In genomic region chr11:64230985-64231365, GRCh38 we compare ENCODE assay signal across 8 cellular contexts. TPM values are rescaled to one million over a fixed set of nuclear protein-coding genes. Genes with fewer than 3 reads are reported as not detected.
DNase-seq lines count a peak whose midpoint lies in the region; ATAC-seq and TF ChIP-seq lines count a peak whose summit lies in the region.

No MANE protein-coding gene starts in this region.

- H3K9me3 ChIP-seq in thoracic aorta = no peaks in the 10 kb centered on the region

- POLR2A ChIA-PET in activated CD4-positive, alpha-beta T cell treated with anti-CD3 and anti-CD28 coated beads, Interleukin-2, amount 10 ng/mL, durations not matched to agents 7 days and 5 days (lab: Charles Lee) = no interaction called here
- POLR2A ChIA-PET in activated CD4-positive, alpha-beta memory T cell treated with anti-CD3 and anti-CD28 coated beads, Interleukin-2, amount 10 ng/mL, durations not matched to agents 7 days and 5 days (lab: Charles Lee) = interaction anchor here (1.4 to 6.7 kb wide), 4 partner anchors 13 to 87 kb away, joined by 4 to 49 read pairs (median 8); partner anchors contain the start of genes FERMT3, FKBP2, PRDX5 and TRMT112

- CTCF ChIA-PET in activated CD4-positive, alpha-beta T cell treated with anti-CD3 and anti-CD28 coated beads, Interleukin-2, amount 10 ng/mL, durations not matched to agents 7 days and 5 days (lab: Charles Lee) = interaction anchor here (0.6 to 1.2 kb wide), 3 partner anchors 12 to 95 kb away, joined by 4 read pairs; no protein-coding TSS in a partner anchor
- CTCF ChIA-PET in activated CD4-positive, alpha-beta memory T cell treated with anti-CD3 and anti-CD28 coated beads, Interleukin-2, amount 10 ng/mL, durations not matched to agents 7 days and 5 days (lab: Charles Lee) = interaction anchor here (0.7 kb wide), 1 partner anchor 1390 kb away, joined by 3 read pairs; no protein-coding TSS in a partner anchor

- peak overlapping the region; percentile 85 for H3K4me3 ChIP-seq in thoracic aorta

- H3K36me3 Mint-ChIP-seq in activated CD4-positive, alpha-beta T cell treated with anti-CD3 and anti-CD28 coated beads, Interleukin-2, amount 10 ng/mL, durations not matched to agents 7 days and 5 days (ENCODE audit: low read depth) = peaks cover 7% of the 10 kb centered on the region
- peaks cover 14% of the 10 kb centered on the region for H3K36me3 Mint-ChIP-seq in activated CD4-positive, alpha-beta memory T cell treated with anti-CD3 and anti-CD28 coated beads, Interleukin-2, amount 10 ng/mL, durations not matched to agents 7 days and 5 days (ENCODE audit: low read depth)
- no peaks in the 10 kb centered on the region for H3K36me3 Mint-ChIP-seq in immature natural killer cell

- no peak for TF ChIP-seq CTCF in thoracic aorta (IDR thresholded peaks at IDR 0.05)

- H3K36me3 ChIP-seq in thoracic aorta = no peaks in the 10 kb centered on the region

- no peaks in the 10 kb centered on the region for H3K27me3 ChIP-seq in thoracic aorta (replicated peaks; ENCODE audit: insufficient read depth)

- peak overlapping the region; percentile 94 for H3K27ac Mint-ChIP-seq in activated CD4-positive, alpha-beta T cell treated with anti-CD3 and anti-CD28 coated beads, Interleukin-2, amount 10 ng/mL, durations not matched to agents 7 days and 5 days
- H3K27ac Mint-ChIP-seq in activated CD4-positive, alpha-beta memory T cell treated with anti-CD3 and anti-CD28 coated beads, Interleukin-2, amount 10 ng/mL, durations not matched to agents 7 days and 5 days = peak overlapping the region; percentile 62
- peak overlapping the region; percentile 82 to 94 (median 89) for H3K27ac Mint-ChIP-seq in immature natural killer cell

- no peaks in the 10 kb centered on the region for H3K9me3 Mint-ChIP-seq in activated CD4-positive, alpha-beta T cell treated with anti-CD3 and anti-CD28 coated beads, Interleukin-2, amount 10 ng/mL, durations not matched to agents 7 days and 5 days
- no peaks in the 10 kb centered on the region for H3K9me3 Mint-ChIP-seq in activated CD4-positive, alpha-beta memory T cell treated with anti-CD3 and anti-CD28 coated beads, Interleukin-2, amount 10 ng/mL, durations not matched to agents 7 days and 5 days
- H3K9me3 Mint-ChIP-seq in immature natural killer cell = no peaks in the 10 kb centered on the region

- no peak for DNase-seq in activated CD4-positive, alpha-beta T cell treated with anti-CD3 and anti-CD28 coated beads, Interleukin-2, amount 10 ng/mL, durations not matched to agents 7 days and 5 days
- no peak for DNase-seq in activated CD4-positive, alpha-beta T cell treated with anti-CD3 and anti-CD28 coated beads for 4 hours
- no peak for DNase-seq in activated CD4-positive, alpha-beta memory T cell treated with anti-CD3 and anti-CD28 coated beads, Interleukin-2, amount 10 ng/mL, durations not matched to agents 7 days and 5 days
- DNase-seq in immature natural killer cell (no peak), thoracic aorta (ENCODE audit: low spot score) (no peak), EL (no peak)
- no peak for DNase-seq in activated effector memory CD4-positive, alpha-beta T cell treated with Interleukin-2 at 50 U/mL for 16 hours

- peaks cover 61% of the 10 kb centered on the region for H3K4me1 Mint-ChIP-seq in activated CD4-positive, alpha-beta T cell treated with anti-CD3 and anti-CD28 coated beads, Interleukin-2, amount 10 ng/mL, durations not matched to agents 7 days and 5 days
- H3K4me1 Mint-ChIP-seq in activated CD4-positive, alpha-beta memory T cell treated with anti-CD3 and anti-CD28 coated beads, Interleukin-2, amount 10 ng/mL, durations not matched to agents 7 days and 5 days = peaks cover 56% of the 10 kb centered on the region
- peaks cover 40 to 50% of the 10 kb centered on the region in 2 donors for H3K4me1 Mint-ChIP-seq in immature natural killer cell

- H3K27me3 Mint-ChIP-seq in activated CD4-positive, alpha-beta T cell treated with anti-CD3 and anti-CD28 coated beads, Interleukin-2, amount 10 ng/mL, durations not matched to agents 7 days and 5 days = no peaks in the 10 kb centered on the region
- no peaks in the 10 kb centered on the region for H3K27me3 Mint-ChIP-seq in activated CD4-positive, alpha-beta memory T cell treated with anti-CD3 and anti-CD28 coated beads, Interleukin-2, amount 10 ng/mL, durations not matched to agents 7 days and 5 days
- H3K27me3 Mint-ChIP-seq in immature natural killer cell (ENCODE audit: low read depth in 3 of 3) = peaks cover 0 to 2% (median 1%) of the 10 kb centered on the region in 3 donors

- ATAC-seq in thoracic aorta (ENCODE audit: insufficient number of reproducible peaks, low FRiP score, low read depth) (no peak), GM21390 (IDR thresholded peaks at IDR 0.05; ENCODE audit: unreplicated experiment) (no peak)

- H3K4me1 ChIP-seq in thoracic aorta (ENCODE audit: control insufficient read depth in 1 of 2, low read depth in 2 of 2) = peaks cover 35 to 75% of the 10 kb centered on the region in 2 donors

- H3K27ac ChIP-seq in thoracic aorta = peak overlapping the region; percentile 88 to 90

- H3K4me3 Mint-ChIP-seq in activated CD4-positive, alpha-beta T cell treated with anti-CD3 and anti-CD28 coated beads, Interleukin-2, amount 10 ng/mL, durations not matched to agents 7 days and 5 days = peak overlapping the region; percentile 87
- peak overlapping the region; percentile 85 for H3K4me3 Mint-ChIP-seq in activated CD4-positive, alpha-beta memory T cell treated with anti-CD3 and anti-CD28 coated beads, Interleukin-2, amount 10 ng/mL, durations not matched to agents 7 days and 5 days
- H3K4me3 Mint-ChIP-seq in immature natural killer cell = peak overlapping the region; percentile 86 to 94 (median 87)

RNA-seq across cellular contexts. Expression of gene DNAJC4, which starts 0.6 kb away (rescaled TPM):
- 10 to 100 TPM; 39.5 to 40.5 TPM for total RNA-seq in activated CD4-positive, alpha-beta T cell treated with anti-CD3 and anti-CD28 coated beads, Interleukin-2, amount 10 ng/mL, durations not matched to agents 7 days and 5 days
- total RNA-seq in activated CD4-positive, alpha-beta memory T cell treated with anti-CD3 and anti-CD28 coated beads, Interleukin-2, amount 10 ng/mL, durations not matched to agents 7 days and 5 days = 10 to 100 TPM; 40.8 to 42.0 TPM
- polyA plus RNA-seq in immature natural killer cell = 10 to 100 TPM; 25.2 to 32.6 (median 26.7) TPM
- total RNA-seq in thoracic aorta = 10 to 100 TPM; 13.5 to 53.2 TPM

RNA-seq across cellular contexts. Expression of gene VEGFB, which starts 3.4 kb away (rescaled TPM):
- total RNA-seq in activated CD4-positive, alpha-beta T cell treated with anti-CD3 and anti-CD28 coated beads, Interleukin-2, amount 10 ng/mL, durations not matched to agents 7 days and 5 days = 10 to 100 TPM; 51.1 to 60.3 TPM
- total RNA-seq in activated CD4-positive, alpha-beta memory T cell treated with anti-CD3 and anti-CD28 coated beads, Interleukin-2, amount 10 ng/mL, durations not matched to agents 7 days and 5 days = 10 to 100 TPM; 49.1 to 58.5 TPM
- polyA plus RNA-seq in immature natural killer cell = 10 to 100 TPM in 1 of 3 donors, 1 to 10 TPM in 2; 6.7 to 10.3 (median 9.4) TPM
- total RNA-seq in thoracic aorta = 100 to 1,000 TPM in 1 of 2 donors, 10 to 100 TPM in 1; 81.8 to 107 TPM

RNA-seq across cellular contexts. Expression of gene NUDT22, which starts 4.9 kb away (rescaled TPM):
- total RNA-seq in activated CD4-positive, alpha-beta T cell treated with anti-CD3 and anti-CD28 coated beads, Interleukin-2, amount 10 ng/mL, durations not matched to agents 7 days and 5 days = 10 to 100 TPM; 70.2 to 82.1 TPM
- total RNA-seq in activated CD4-positive, alpha-beta memory T cell treated with anti-CD3 and anti-CD28 coated beads, Interleukin-2, amount 10 ng/mL, durations not matched to agents 7 days and 5 days = 10 to 100 TPM; 84.8 to 90.6 TPM
- 10 to 100 TPM; 64.9 to 95.4 (median 74.9) TPM for polyA plus RNA-seq in immature natural killer cell
- 10 to 100 TPM; 52.3 to 61.6 TPM for total RNA-seq in thoracic aorta

RNA-seq across cellular contexts. Expression of gene TRPT1, which starts 5.0 kb away (rescaled TPM):
- total RNA-seq in activated CD4-positive, alpha-beta T cell treated with anti-CD3 and anti-CD28 coated beads, Interleukin-2, amount 10 ng/mL, durations not matched to agents 7 days and 5 days = 10 to 100 TPM; 20.0 to 26.5 TPM
- total RNA-seq in activated CD4-positive, alpha-beta memory T cell treated with anti-CD3 and anti-CD28 coated beads, Interleukin-2, amount 10 ng/mL, durations not matched to agents 7 days and 5 days = 10 to 100 TPM; 34.7 to 35.3 TPM
- polyA plus RNA-seq in immature natural killer cell = 10 to 100 TPM; 42.2 to 51.0 (median 43.8) TPM
- total RNA-seq in thoracic aorta = 10 to 100 TPM; 67.2 to 95.3 TPM

RNA-seq across cellular contexts. Expression of gene FKBP2, which starts 9.9 kb away (rescaled TPM):
- 10 to 100 TPM; 21.9 to 24.8 TPM for total RNA-seq in activated CD4-positive, alpha-beta T cell treated with anti-CD3 and anti-CD28 coated beads, Interleukin-2, amount 10 ng/mL, durations not matched to agents 7 days and 5 days
- total RNA-seq in activated CD4-positive, alpha-beta memory T cell treated with anti-CD3 and anti-CD28 coated beads, Interleukin-2, amount 10 ng/mL, durations not matched to agents 7 days and 5 days = 10 to 100 TPM; 26.4 to 27.9 TPM
- 100 to 1,000 TPM; 110 to 142 (median 130) TPM for polyA plus RNA-seq in immature natural killer cell
- total RNA-seq in thoracic aorta = 10 to 100 TPM; 51.7 to 53.0 TPM
